ENCODE assay signal across 8 cellular contexts in genomic region chr17:42608692-42609181, GRCh38. TPM values are rescaled to one million over a fixed set of nuclear protein-coding genes. Genes with fewer than 3 reads are reported as not detected.
A peak's percentile ranks its signal among the peaks of the same experiment; 100 is the strongest.
DNase-seq lines count a peak whose midpoint lies in the region; ATAC-seq, FAIRE-seq and TF ChIP-seq lines count a peak whose summit lies in the region.

No MANE protein-coding gene starts in this region.

- H3K4me1 Mint-ChIP-seq in astrocyte (ENCODE audit: low read depth, unreplicated experiment): peaks cover 9% of the 10 kb centered on the region

- H3K4me3 Mint-ChIP-seq in astrocyte (ENCODE audit: unreplicated experiment): peak overlapping the region; percentile 97

- H3K27ac ChIP-seq in DND-41 (ENCODE audit: low read length) (peak overlapping the region; percentile 87), astrocyte (ENCODE audit: low read depth, low read length) (peak overlapping the region; percentile 87), keratinocyte (ENCODE audit: control insufficient read depth, insufficient read depth, low read length) (peak overlapping the region; percentile 89)

- H3K79me2 ChIP-seq in DND-41 (ENCODE audit: insufficient read depth, low read length): peaks cover 65% of the 10 kb centered on the region
- peaks cover 61% of the 10 kb centered on the region for H3K79me2 ChIP-seq in astrocyte (ENCODE audit: insufficient read depth, low read length)
- H3K79me2 ChIP-seq in keratinocyte (ENCODE audit: control insufficient read depth, insufficient read depth, low read length): peaks cover 57% of the 10 kb centered on the region

- peak overlapping the region; percentile 76 for H3K9ac ChIP-seq in DND-41 (ENCODE audit: low read depth, low read length)
- H3K9ac ChIP-seq in astrocyte (ENCODE audit: low read length): peak overlapping the region; percentile 92
- H3K9ac ChIP-seq in keratinocyte (ENCODE audit: control insufficient read depth, extremely low read depth, insufficient read depth, low read length): peak overlapping the region; percentile 96

- peaks cover 13% of the 10 kb centered on the region for H4K20me1 ChIP-seq in DND-41 (ENCODE audit: insufficient read depth, low read length)
- peaks cover 38% of the 10 kb centered on the region for H4K20me1 ChIP-seq in astrocyte (ENCODE audit: insufficient read depth, low read length)
- no peaks in the 10 kb centered on the region for H4K20me1 ChIP-seq in keratinocyte (ENCODE audit: control insufficient read depth, extremely low read depth, insufficient read depth, low read length)

- H3K27me3 ChIP-seq in DND-41 (ENCODE audit: insufficient read depth, low read length, poor library complexity): no peaks in the 10 kb centered on the region
- no peaks in the 10 kb centered on the region for H3K27me3 ChIP-seq in MG63
- no peaks in the 10 kb centered on the region for H3K27me3 ChIP-seq in astrocyte (ENCODE audit: insufficient read depth, low read length)
- H3K27me3 ChIP-seq in keratinocyte (ENCODE audit: control insufficient read depth, extremely low read depth, insufficient read depth, low read length): no peaks in the 10 kb centered on the region

- H3K9me1 ChIP-seq in keratinocyte (ENCODE audit: control insufficient read depth, extremely low read depth, insufficient read depth, low read length): no peaks in the 10 kb centered on the region

- H3K4me2 ChIP-seq in DND-41 (ENCODE audit: insufficient read depth, low read length): peak overlapping the region; percentile 71
- peak overlapping the region; percentile 85 for H3K4me2 ChIP-seq in astrocyte (ENCODE audit: low read length)
- H3K4me2 ChIP-seq in keratinocyte (ENCODE audit: control insufficient read depth, extremely low read depth, insufficient read depth, low read depth, low read length): peak overlapping the region; percentile 99

- no peaks in the 10 kb centered on the region for H3K9me3 ChIP-seq in DND-41 (ENCODE audit: insufficient read depth, low read length, severe bottlenecking)
- H3K9me3 ChIP-seq in MG63: no peaks in the 10 kb centered on the region
- H3K9me3 ChIP-seq in astrocyte (ENCODE audit: insufficient read depth, low read depth, low read length): no peaks in the 10 kb centered on the region
- H3K9me3 ChIP-seq in keratinocyte (ENCODE audit: control insufficient read depth, low read depth, low read length): no peaks in the 10 kb centered on the region

- no peaks in the 10 kb centered on the region for H3K9me3 Mint-ChIP-seq in astrocyte (ENCODE audit: unreplicated experiment)

- no peak for FAIRE-seq in astrocyte (lab: Jason Lieb, UNC)
- FAIRE-seq in keratinocyte (lab: Jason Lieb, UNC): no peak

- peaks cover 7% of the 10 kb centered on the region for H3K36me3 Mint-ChIP-seq in astrocyte (ENCODE audit: low read depth, unreplicated experiment)

- dilution Hi-C loops in keratinocyte (cut with MboI; ENCODE audit: extremely low pct_ligation_motif_present, low sequenced_read_pairs): loop anchor here (10.0 kb wide), 1 partner anchor 56 kb away; no protein-coding TSS in a partner anchor

- TF ChIP-seq CTCF in DND-41 (IDR thresholded peaks at IDR 0.05; ENCODE audit: borderline replicate concordance, extremely low read depth, low read length, poor library complexity, severe bottlenecking): no peak
- no peak for TF ChIP-seq CTCF in astrocyte (IDR thresholded peaks at IDR 0.05; ENCODE audit: insufficient read depth, low read depth, low read length)
- no peak for TF ChIP-seq CTCF in keratinocyte (optimal IDR thresholded peaks at IDR 0.05 in 1 of 3, IDR thresholded peaks at IDR 0.05 in 1 of 3, conservative IDR thresholded peaks at IDR 0.05 in 1 of 3; ENCODE audit: extremely low read depth in 1 of 3, insufficient read depth in 2 of 3, low read length in 3 of 3)

- H3K4me3 ChIP-seq in DND-41 (ENCODE audit: low read depth in 1 of 2, low read length in 2 of 2) (peak overlapping the region; percentile 75 to 89), MG63 (peak overlapping the region; percentile 91), astrocyte (ENCODE audit: insufficient read depth, low read depth, low read length) (peak overlapping the region; percentile 87), keratinocyte (ENCODE audit: control insufficient read depth in 2 of 3, extremely low read depth in 1 of 3, insufficient read depth in 2 of 3, low read depth in 1 of 3, low read length in 3 of 3) (peak overlapping the region; percentile 80 to 100 (median 98))

- H3K4me1 ChIP-seq in DND-41 (ENCODE audit: insufficient read depth, low read length) (peaks cover 35% of the 10 kb centered on the region), astrocyte (ENCODE audit: insufficient read depth, low read length) (peaks cover 10% of the 10 kb centered on the region), keratinocyte (ENCODE audit: control insufficient read depth, extremely low read depth, insufficient read depth, low read length) (peaks cover 18% of the 10 kb centered on the region)

- peak overlapping the region; percentile 84 for H3K27ac Mint-ChIP-seq in astrocyte (ENCODE audit: unreplicated experiment)

- peak; percentile 58 for ATAC-seq in DND-41 (ENCODE audit: insufficient read depth, low read depth)
- ATAC-seq in GM21619 (IDR thresholded peaks at IDR 0.05; ENCODE audit: unreplicated experiment): peak; percentile 33
- ATAC-seq in stimulated activated naive CD8-positive, alpha-beta T cell treated with anti-CD3 and anti-CD28 coated beads, Interleukin-15, Interleukin-2, amounts not matched to agents 100 U/mL and 50 U/mL, for 24 hours: peak; percentile 55

- H3K27me3 Mint-ChIP-seq in astrocyte (ENCODE audit: low read depth, unreplicated experiment): no peaks in the 10 kb centered on the region

- H2AFZ ChIP-seq in DND-41 (ENCODE audit: low read depth, low read length) (peak overlapping the region; percentile 79), astrocyte (ENCODE audit: low read depth, low read length) (peak overlapping the region; percentile 75), keratinocyte (ENCODE audit: control insufficient read depth, low read length) (peak overlapping the region; percentile 85)

- DNase-seq in DND-41 (peak; percentile 31), MG63 (no peak), astrocyte (ENCODE audit: low read depth) (no peak), keratinocyte (ENCODE audit: low read depth, low spot score) (no peak), HT-29 (ENCODE audit: low spot score) (no peak), iPS-NIHi11 (ENCODE audit: low spot score) (no peak)
- DNase-seq in stimulated activated naive CD8-positive, alpha-beta T cell treated with anti-CD3 and anti-CD28 coated beads, Interleukin-15, Interleukin-2, amounts not matched to agents 100 U/mL and 50 U/mL, for 24 hours: no peak

- H3K36me3 ChIP-seq in DND-41 (ENCODE audit: insufficient read depth, low read length) (peaks cover 35% of the 10 kb centered on the region), MG63 (peaks cover 33% of the 10 kb centered on the region), astrocyte (ENCODE audit: insufficient read depth, low read length) (peaks cover 6% of the 10 kb centered on the region), keratinocyte (ENCODE audit: control insufficient read depth in 2 of 2, extremely low read depth in 1 of 2, insufficient read depth in 2 of 2, low read length in 2 of 2) (peaks cover 17 to 19% of the 10 kb centered on the region in 2 experiments)

RNA-seq across cellular contexts. Expression of gene RETREG3, which starts 0.4 kb away (rescaled TPM):
- 46.0 and 47.2 TPM in 2 replicates for total RNA-seq in MG63 (2014; rRNA removed; shearing (Covaris generic); ENCODE audit: low replicate concordance)
- 54.3 and 60.9 TPM in 2 replicates for total RNA-seq in astrocyte
- polyA plus RNA-seq in keratinocyte: 25.2 to 49.5 TPM (median 32.5 TPM) in 3 replicates
- 6.4 TPM for polyA plus RNA-seq in keratinocyte (2011; ENCODE audit: low read depth)
- 18.9 and 23.3 TPM in 2 replicates for polyA plus RNA-seq in keratinocyte (2011; cell fraction: cytosol; rRNA removed)
- 50.4 and 56.8 TPM in 2 replicates for polyA plus RNA-seq in keratinocyte (2011; cell fraction: nucleus; rRNA removed)
- 29.5 and 30.2 TPM in 2 replicates for polyA plus RNA-seq in keratinocyte (2012; ENCODE audit: low replicate concordance)
- polyA minus RNA-seq in keratinocyte: 136 to 160 TPM (median 139 TPM) in 3 replicates
- 41.8 TPM for polyA minus RNA-seq in keratinocyte (2011; cell fraction: cytosol; rRNA and poly(A)+ RNA removed)
- 67.4 and 90.9 TPM in 2 replicates for polyA minus RNA-seq in keratinocyte (2011; cell fraction: nucleus; rRNA and poly(A)+ RNA removed)
- 38.1 and 44.7 TPM in 2 replicates for total RNA-seq in HT-29 (2014; rRNA removed; shearing (Covaris generic))

RNA-seq across cellular contexts. Expression of gene TUBG1, which starts 0.7 kb away (rescaled TPM):
- 65.4 and 69.8 TPM in 2 replicates for total RNA-seq in MG63 (2014; rRNA removed; shearing (Covaris generic); ENCODE audit: low replicate concordance)
- 47.2 and 51.0 TPM in 2 replicates for total RNA-seq in astrocyte
- 35.1 to 141 TPM (median 54.8 TPM) in 3 replicates for polyA plus RNA-seq in keratinocyte
- 84.2 TPM for polyA plus RNA-seq in keratinocyte (2011; ENCODE audit: low read depth)
- polyA plus RNA-seq in keratinocyte (2011; cell fraction: cytosol; rRNA removed): 79.1 and 107 TPM in 2 replicates
- 67.6 and 72.9 TPM in 2 replicates for polyA plus RNA-seq in keratinocyte (2011; cell fraction: nucleus; rRNA removed)
- 72.9 and 123 TPM in 2 replicates for polyA plus RNA-seq in keratinocyte (2012; ENCODE audit: low replicate concordance)
- polyA minus RNA-seq in keratinocyte: 78.6 to 249 TPM (median 96.2 TPM) in 3 replicates
- polyA minus RNA-seq in keratinocyte (2011; cell fraction: cytosol; rRNA and poly(A)+ RNA removed): 81.0 TPM
- 24.6 and 31.1 TPM in 2 replicates for polyA minus RNA-seq in keratinocyte (2011; cell fraction: nucleus; rRNA and poly(A)+ RNA removed)
- total RNA-seq in HT-29 (2014; rRNA removed; shearing (Covaris generic)): 123 and 127 TPM in 2 replicates

RNA-seq across cellular contexts. Expression of gene PSMC3IP, which starts 31.2 kb away (rescaled TPM):
- 5.6 and 29.6 TPM in 2 replicates for total RNA-seq in MG63 (2014; rRNA removed; shearing (Covaris generic); ENCODE audit: low replicate concordance)
- 5.4 and 8.7 TPM in 2 replicates for total RNA-seq in astrocyte
- polyA plus RNA-seq in keratinocyte: 2.4 to 7.8 TPM (median 7.7 TPM) in 3 replicates
- 4.7 TPM for polyA plus RNA-seq in keratinocyte (2011; ENCODE audit: low read depth)
- polyA plus RNA-seq in keratinocyte (2011; cell fraction: cytosol; rRNA removed): 1.8 and 2.1 TPM in 2 replicates
- 6.1 and 7.5 TPM in 2 replicates for polyA plus RNA-seq in keratinocyte (2011; cell fraction: nucleus; rRNA removed)
- 2.0 and 6.5 TPM in 2 replicates for polyA plus RNA-seq in keratinocyte (2012; ENCODE audit: low replicate concordance)
- polyA minus RNA-seq in keratinocyte: 0.33 to 3.3 TPM (median 1.7 TPM) in 3 replicates
- polyA minus RNA-seq in keratinocyte (2011; cell fraction: cytosol; rRNA and poly(A)+ RNA removed): not detected
- polyA minus RNA-seq in keratinocyte (2011; cell fraction: nucleus; rRNA and poly(A)+ RNA removed): 0.95 and 2.3 TPM in 2 replicates
- total RNA-seq in HT-29 (2014; rRNA removed; shearing (Covaris generic)): 12.4 and 16.0 TPM in 2 replicates

RNA-seq across cellular contexts. Expression of gene MLX, which starts 41.8 kb away (rescaled TPM):
- 19.8 and 40.0 TPM in 2 replicates for total RNA-seq in MG63 (2014; rRNA removed; shearing (Covaris generic); ENCODE audit: low replicate concordance)
- 26.5 and 29.9 TPM in 2 replicates for total RNA-seq in astrocyte
- 39.2 to 45.1 TPM (median 39.5 TPM) in 3 replicates for polyA plus RNA-seq in keratinocyte
- 28.8 TPM for polyA plus RNA-seq in keratinocyte (2011; ENCODE audit: low read depth)
- polyA plus RNA-seq in keratinocyte (2011; cell fraction: cytosol; rRNA removed): 28.3 and 30.3 TPM in 2 replicates
- 41.1 and 44.6 TPM in 2 replicates for polyA plus RNA-seq in keratinocyte (2011; cell fraction: nucleus; rRNA removed)
- 36.7 and 38.2 TPM in 2 replicates for polyA plus RNA-seq in keratinocyte (2012; ENCODE audit: low replicate concordance)
- polyA minus RNA-seq in keratinocyte: 34.2 to 40.4 TPM (median 35.1 TPM) in 3 replicates
- 11.9 TPM for polyA minus RNA-seq in keratinocyte (2011; cell fraction: cytosol; rRNA and poly(A)+ RNA removed)
- 8.1 and 11.6 TPM in 2 replicates for polyA minus RNA-seq in keratinocyte (2011; cell fraction: nucleus; rRNA and poly(A)+ RNA removed)
- total RNA-seq in HT-29 (2014; rRNA removed; shearing (Covaris generic)): 55.9 and 63.1 TPM in 2 replicates

RNA-seq across cellular contexts. Expression of gene COASY, which starts 46.8 kb away (rescaled TPM):
- total RNA-seq in MG63 (2014; rRNA removed; shearing (Covaris generic); ENCODE audit: low replicate concordance): 7.7 and 12.4 TPM in 2 replicates
- 52.0 and 54.2 TPM in 2 replicates for total RNA-seq in astrocyte
- polyA plus RNA-seq in keratinocyte: 25.9 to 49.8 TPM (median 26.2 TPM) in 3 replicates
- polyA plus RNA-seq in keratinocyte (2011; ENCODE audit: low read depth): 23.3 TPM
- polyA plus RNA-seq in keratinocyte (2011; cell fraction: cytosol; rRNA removed): 25.9 and 41.0 TPM in 2 replicates
- polyA plus RNA-seq in keratinocyte (2011; cell fraction: nucleus; rRNA removed): 58.5 and 74.0 TPM in 2 replicates
- 73.0 and 73.2 TPM in 2 replicates for polyA plus RNA-seq in keratinocyte (2012; ENCODE audit: low replicate concordance)
- polyA minus RNA-seq in keratinocyte: 15.1 to 128 TPM (median 29.9 TPM) in 3 replicates
- 46.0 TPM for polyA minus RNA-seq in keratinocyte (2011; cell fraction: cytosol; rRNA and poly(A)+ RNA removed)
- polyA minus RNA-seq in keratinocyte (2011; cell fraction: nucleus; rRNA and poly(A)+ RNA removed): 17.7 and 25.6 TPM in 2 replicates
- total RNA-seq in HT-29 (2014; rRNA removed; shearing (Covaris generic)): 82.1 and 103 TPM in 2 replicates
